21 cellular contexts compared by ENCODE assay signal in the genomic region with DNA sequence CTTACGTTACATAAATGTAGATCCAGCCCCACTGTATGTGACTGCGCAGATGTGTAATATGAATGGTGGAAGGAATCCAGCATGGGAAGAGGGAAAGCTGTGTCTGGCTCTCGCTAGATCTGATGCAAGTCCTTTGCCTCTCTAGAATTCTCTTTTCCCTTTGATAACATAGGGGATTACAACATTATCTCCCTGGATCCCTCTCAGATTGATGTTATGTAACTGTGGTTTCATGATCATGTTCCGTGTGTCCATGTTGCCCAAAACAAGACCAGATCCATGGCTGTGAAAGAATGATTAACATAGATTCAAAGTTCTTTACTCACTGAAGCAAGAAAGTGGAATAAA.
DNase-seq lines count a peak whose midpoint lies in the region; ATAC-seq and TF ChIP-seq lines count a peak whose summit lies in the region.
"Had no signal": no experiment of that assay in that cellular context is flagged by ENCODE, and none has a peak within 500 bp of the region (broad histone marks: within the 10 kb centered on the region; RNA-seq: fewer than 3 reads in every experiment).

No MANE protein-coding gene starts in this region.

- DNase-seq in AG10803 (ENCODE audit: low read depth) (peak; percentile 93), HFFc6 (no peak), fibroblast of pulmonary artery (ENCODE audit: low read depth) (peak; percentile 7), renal cortical epithelial cell (ENCODE audit: low read depth) (peak; percentile 50)
- no peak for DNase-seq in stimulated activated CD4-positive, alpha-beta T cell treated with anti-CD3 and anti-CD28 coated beads, Interleukin-15, amount 100 ng/mL, for 24 hours
- DNase-seq: activated CD4-positive, alpha-beta T cell treated with anti-CD3 and anti-CD28 coated beads, Interleukin-2, amount 50 U/mL, for 1 hour; activated naive CD4-positive, alpha-beta T cell treated with Interleukin-2 at 50 U/mL for 16 hours; activated T-cell treated with anti-CD3 and anti-CD28 coated beads for 4 hours; body of pancreas; Calu3; cortex of kidney; NCI-H1092 treated with DMSO at 0.1 percent for 48 hours; NCI-H774; right cardiac atrium; stimulated activated CD4-positive, alpha-beta T cell treated with anti-CD3 and anti-CD28 coated beads, Interleukin-4, amount 100 ng/mL, for 1 hour had no signal

- H3K4me3 Mint-ChIP-seq in HFFc6, result peak overlapping the region; percentile 79; the same call in 1 of the 2 replicates

- H3K4me3 ChIP-seq in AG10803 (ENCODE audit: low read length), result no peak overlapping the region
- H3K4me3 ChIP-seq in fibroblast of pulmonary artery (replicated peaks; ENCODE audit: low read depth, low read length), result no peak overlapping the region
- H3K4me3 ChIP-seq: body of pancreas, GM12878, thoracic aorta had no signal

- H3K4me1 Mint-ChIP-seq in HFFc6 (ENCODE audit: low read depth), result peaks cover 66% of the 10 kb centered on the region

- H3K27ac Mint-ChIP-seq in HFFc6, result peak overlapping the region; percentile 94

- no peak for ATAC-seq in GM19455 (IDR thresholded peaks at IDR 0.05; ENCODE audit: unreplicated experiment)
- no peak for ATAC-seq in GM21717 (IDR thresholded peaks at IDR 0.05; ENCODE audit: unreplicated experiment)
- no peak for ATAC-seq in HG03457 (IDR thresholded peaks at IDR 0.05; ENCODE audit: unreplicated experiment)
- ATAC-seq: GM12878, Panc1 had no signal

- no peaks in the 10 kb centered on the region for H3K9me3 Mint-ChIP-seq in HFFc6

- TF ChIP-seq CTCF in AG10803 (conservative IDR thresholded peaks at IDR 0.05; ENCODE audit: low read length), result no peak
- TF ChIP-seq CTCF in HFFc6 (IDR thresholded peaks at IDR 0.05), result no peak
- TF ChIP-seq CTCF in fibroblast of pulmonary artery (IDR thresholded peaks at IDR 0.05; ENCODE audit: low read length, missing control alignments), result no peak

- H3K27me3 Mint-ChIP-seq in HFFc6 (ENCODE audit: insufficient read depth), result no peaks in the 10 kb centered on the region; the same call in 1 of the 2 replicates

- H3K36me3 Mint-ChIP-seq in HFFc6 (ENCODE audit: low read depth), result no peaks in the 10 kb centered on the region

Comparison
In these comparisons a context has a peak if more than half of its experiments do, and no peak if none do; other contexts are left out.
1. DNase-seq: peak in AG10803 (single experiment), fibroblast of pulmonary artery (single experiment) and renal cortical epithelial cell (single experiment); none in HFFc6 (single experiment) and stimulated activated CD4-positive, alpha-beta T cell treated with anti-CD3 and anti-CD28 coated beads, Interleukin-15, amount 100 ng/mL, for 24 hours (single experiment).